28 cellular contexts compared by ENCODE assay signal in the genomic region with DNA sequence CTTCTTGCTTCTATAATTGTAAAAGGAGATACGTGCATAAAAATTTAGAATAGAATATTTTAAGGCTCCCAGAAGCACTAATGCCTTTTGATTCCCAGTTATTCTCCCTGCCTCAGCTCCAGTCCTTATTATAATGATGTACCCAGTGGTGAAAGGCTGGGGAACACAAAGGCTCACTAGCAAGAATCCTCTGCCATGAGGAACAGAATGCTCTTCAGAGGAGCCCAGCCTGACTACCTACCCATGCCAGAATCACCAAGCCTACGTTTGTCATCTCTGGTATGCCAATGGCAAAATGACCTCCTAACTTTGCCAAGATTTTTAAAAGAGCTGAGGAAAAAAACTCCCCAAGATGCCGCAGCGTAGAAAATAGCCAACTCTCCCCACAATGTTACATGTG.
"Had no signal": no experiment of that assay in that cellular context is flagged by ENCODE, and none has a peak within 500 bp of the region (broad histone marks: within the 10 kb centered on the region; RNA-seq: fewer than 3 reads in every experiment).

No MANE protein-coding gene starts in this region.

- H3K4me1 ChIP-seq: adrenal gland, body of pancreas, esophagus squamous epithelium, gastroesophageal sphincter had no signal

- H3K9me3 ChIP-seq: adrenal gland had no signal

- ATAC-seq: activated CD4-positive, alpha-beta T cell treated with anti-CD3 and anti-CD28 coated beads for 36 hours; activated CD8-positive, alpha-beta memory T cell treated with anti-CD3 and anti-CD28 coated beads, Interleukin-2, amount 10 ng/mL, durations not matched to agents 7 days and 5 days; activated CD8-positive, alpha-beta T cell treated with anti-CD3 and anti-CD28 coated beads, Interleukin-2, amount 10 ng/mL, durations not matched to agents 7 days and 5 days; activated naive CD8-positive, alpha-beta T cell treated with anti-CD3 and anti-CD28 coated beads, Interleukin-2, amount 50 U/mL, for 24 hours; body of pancreas; effector memory CD8-positive, alpha-beta T cell; gastroesophageal sphincter had no signal

- H3K27me3 ChIP-seq: adrenal gland, body of pancreas, cardiac muscle cell, esophagus squamous epithelium, gastroesophageal sphincter had no signal

- H3K36me3 ChIP-seq: adrenal gland, cardiac muscle cell had no signal

- H3K4me3 ChIP-seq: adrenal gland, body of pancreas, cardiac muscle cell, coronary artery, esophagus squamous epithelium, gastroesophageal sphincter had no signal

- H3K27ac ChIP-seq: adrenal gland, body of pancreas, cardiac muscle cell, coronary artery, epithelial cell of prostate, esophagus squamous epithelium, gastroesophageal sphincter had no signal

- DNase-seq: activated CD4-positive, alpha-beta memory T cell treated with anti-CD3 and anti-CD28 coated beads for 36 hours; activated CD4-positive, alpha-beta T cell treated with anti-CD3 and anti-CD28 coated beads for 36 hours; activated CD4-positive, alpha-beta T cell treated with anti-CD3 and anti-CD28 coated beads, Interleukin-2, amount 10 ng/mL, durations not matched to agents 24 days and 14 days; activated CD4-positive, CD25-positive, alpha-beta regulatory T cell; activated CD4-positive, CD25-positive, alpha-beta regulatory T cell treated with anti-CD3 and anti-CD28 coated beads, Interleukin-2, amount 50 U/mL, for 72 hours; activated CD8-positive, alpha-beta memory T cell treated with anti-CD3 and anti-CD28 coated beads, Interleukin-2, amount 10 ng/mL, durations not matched to agents 7 days and 5 days; activated CD8-positive, alpha-beta memory T cell treated with anti-CD3 and anti-CD28 coated beads, Interleukin-2, amount 50 U/mL, for 4 hours; activated CD8-positive, alpha-beta T cell treated with anti-CD3 and anti-CD28 coated beads, Interleukin-2, amount 10 ng/mL, durations not matched to agents 7 days and 5 days; activated effector memory CD4-positive, alpha-beta T cell treated with anti-CD3 and anti-CD28 coated beads, Interleukin-2, amount 50 U/mL, for 16 hours; activated naive CD4-positive, alpha-beta T cell treated with anti-CD3 and anti-CD28 coated beads for 36 hours; activated naive CD8-positive, alpha-beta T cell treated with anti-CD3 and anti-CD28 coated beads for 36 hours; activated naive CD8-positive, alpha-beta T cell treated with anti-CD3 and anti-CD28 coated beads, Interleukin-2, amount 50 U/mL, for 24 hours; activated T-cell treated with anti-CD3 and anti-CD28 coated beads, Interleukin-2, amount 50 U/mL, for 1 hour; activated T-cell treated with anti-CD3 and anti-CD28 coated beads, Interleukin-2, amount 50 U/mL, for 48 hours; adrenal gland; amygdala; aorta; body of pancreas; dermis blood vessel endothelial cell; effector CD4-positive, alpha-beta T cell; effector memory CD8-positive, alpha-beta T cell; esophagus squamous epithelium; foreskin melanocyte; T-helper 2 cell had no signal
